11 cellular contexts compared by ENCODE assay signal in the genomic region with DNA sequence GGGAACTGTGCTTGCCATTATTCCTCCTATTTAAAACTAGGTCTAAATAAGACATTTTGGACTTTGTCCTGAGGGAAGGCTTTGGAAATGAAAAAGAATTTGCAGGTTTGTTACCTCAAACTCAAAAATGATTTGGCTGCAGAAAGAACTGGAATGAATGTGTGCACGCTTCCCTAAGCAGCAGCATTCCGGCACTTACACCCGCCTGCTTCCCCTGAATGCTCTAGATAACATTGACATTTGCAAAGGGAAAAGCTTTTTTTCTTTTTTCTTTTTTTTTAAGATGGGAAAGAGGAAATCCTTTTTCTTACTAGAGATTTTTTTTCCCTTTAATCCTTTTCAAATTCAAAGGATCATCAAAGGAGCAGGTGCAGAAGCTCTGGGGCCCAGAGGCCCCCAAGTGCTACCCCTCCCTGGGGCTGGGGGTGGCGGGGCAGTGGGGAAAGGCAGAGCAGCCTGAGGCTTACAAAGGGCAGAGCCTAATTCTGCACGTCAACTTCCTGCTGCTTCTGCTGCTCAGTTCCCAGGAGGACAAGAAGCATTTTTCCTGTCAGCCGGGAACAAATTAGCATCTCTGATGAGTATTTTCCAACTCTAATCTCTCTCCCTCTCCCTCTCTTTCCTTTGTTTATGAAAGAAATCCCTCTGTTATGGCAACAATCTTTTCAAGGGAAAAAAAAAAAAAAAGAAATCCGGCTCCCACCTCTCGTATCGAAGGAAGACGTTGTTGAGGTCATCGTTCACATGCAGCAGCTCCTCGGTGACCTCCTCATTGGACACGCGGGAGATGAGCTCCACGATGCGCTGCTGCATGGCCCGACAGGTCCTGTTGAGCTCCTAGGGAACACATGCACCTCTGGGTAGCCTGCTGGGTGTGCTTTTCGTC. TPM values are rescaled to one million over a fixed set of nuclear protein-coding genes. Genes with fewer than 3 reads are reported as not detected.
DNase-seq lines count a peak whose midpoint lies in the region; ATAC-seq and TF ChIP-seq lines count a peak whose summit lies in the region.
"Had no signal": no experiment of that assay in that cellular context is flagged by ENCODE, and none has a peak within 500 bp of the region (broad histone marks: within the 10 kb centered on the region; RNA-seq: fewer than 3 reads in every experiment).

No MANE protein-coding gene starts in this region.

- H3K9me3 Mint-ChIP-seq in neural crest cell: no peaks in the 10 kb centered on the region
- H3K9me3 Mint-ChIP-seq: activated T-helper 1 cell treated with anti-CD3 and anti-CD28 coated beads, Interleukin-12 subunit alpha, Interleukin-12 subunit beta, Interleukin-2, Interleukin-4 antibody, amounts not matched to agents 30 ng/mL and 10 ng/mL and 1 ng/mL, durations not matched to agents 14 hours and 24 hours and 36 hours had no signal

- intact Hi-C loops in A673 (cut with micrococcal nuclease; ENCODE audit: unreplicated experiment) (no loop called here), heart left ventricle (cut with DNase I) (loop anchor here in 1 of 10 donors (10.0 kb wide), 1 partner anchor 46 kb away; no protein-coding TSS in a partner anchor)

- in situ Hi-C loops in astrocyte of the spinal cord (cut with HindIII; ENCODE audit: low sequenced_read_pairs): no loop called here

- H3K4me1 Mint-ChIP-seq in neural crest cell: peaks cover 46% of the 10 kb centered on the region

- no peaks in the 10 kb centered on the region for H3K27me3 Mint-ChIP-seq in neural crest cell (ENCODE audit: low read depth)

- WGBS in heart left ventricle, 4 donors: 27 to 46% (median 28%) methylated on average over 18 of the region's 18 CpGs

- no peaks in the 10 kb centered on the region for H3K27me3 ChIP-seq in A673 (replicated peaks; ENCODE audit: insufficient read depth, low read depth, low read length, poor library complexity)
- H3K27me3 ChIP-seq in heart left ventricle: no peaks in the 10 kb centered on the region

- no peak for TF ChIP-seq CTCF in A673 (conservative IDR thresholded peaks at IDR 0.05; ENCODE audit: low read depth, low read length)
- no peak for TF ChIP-seq CTCF in astrocyte of the spinal cord (IDR thresholded peaks at IDR 0.05; ENCODE audit: low read depth, low read length)
- no peak for TF ChIP-seq CTCF in heart left ventricle (IDR thresholded peaks at IDR 0.05)
- no peak for TF ChIP-seq CTCF in neural crest cell (conservative IDR thresholded peaks at IDR 0.05)

- H3K36me3 ChIP-seq in A673 (ENCODE audit: insufficient read depth, low read length, poor library complexity, severe bottlenecking) (no peaks in the 10 kb centered on the region), heart left ventricle (peaks cover 0 to 58% (median 36%) of the 10 kb centered on the region in 9 donors)

- peak overlapping the region; percentile 58 for H3K27ac ChIP-seq in A673 (ENCODE audit: low read depth, low read length, poor library complexity, severe bottlenecking)
- peak overlapping the region; percentile 29 to 79 (median 62) for H3K27ac ChIP-seq in heart left ventricle
- H3K27ac ChIP-seq: VCaP had no signal

- CTCF ChIA-PET in A673 (lab: Charles Lee): interaction anchor here (0.7 kb wide), 2 partner anchors 19 to 22 kb away, joined by 3 to 12 read pairs; no protein-coding TSS in a partner anchor

- no peak for TF ChIP-seq POLR2A in heart left ventricle (IDR thresholded peaks at IDR 0.05)

- peaks cover 22% of the 10 kb centered on the region for H3K4me1 ChIP-seq in A673 (ENCODE audit: insufficient read depth, low read length, poor library complexity, severe bottlenecking)
- H3K4me1 ChIP-seq in heart left ventricle: peaks cover 5 to 50% (median 31%) of the 10 kb centered on the region in 12 donors

- no TSS peak for BruUV-seq in A673 (replicated peaks; lab: Mats Ljungman, UMichigan)

- H3K36me3 Mint-ChIP-seq in neural crest cell (ENCODE audit: low read depth): no peaks in the 10 kb centered on the region

- H3K4me3 ChIP-seq in A673 (ENCODE audit: low read depth, low read length, poor library complexity, severe bottlenecking) (no peak overlapping the region), astrocyte of the spinal cord (ENCODE audit: low read depth, low read length) (no peak overlapping the region), heart left ventricle (peak overlapping the region in 1 of 12 donors; percentile 10)

- H3K27ac Mint-ChIP-seq in neural crest cell (ENCODE audit: unreplicated experiment): peak overlapping the region; percentile 88

- DNase-seq in A673 (ENCODE audit: low spot score): peak; percentile 64
- peak; percentile 15 for DNase-seq in astrocyte of the spinal cord (ENCODE audit: low read depth, low spot score)
- peak in 3 of 5 donors; percentile 57 to 66 (median 60) for DNase-seq in heart left ventricle
- no peak for DNase-seq in neural crest cell (ENCODE audit: low read depth, low spot score)
- no peak for DNase-seq in NCI-H446 (lab: John Stamatoyannopoulos, UW)
- DNase-seq in GF-D8 (lab: John Stamatoyannopoulos, UW): no peak
- DNase-seq in NCI-H748 treated with DMSO at 0.1 percent for 48 hours (lab: John Stamatoyannopoulos, UW): no peak
- no peak for DNase-seq in activated CD8-positive, alpha-beta memory T cell treated with anti-CD3 and anti-CD28 coated beads for 24 hours
- DNase-seq: NCI-H1417 treated with DMSO at 0.1 percent for 48 hours had no signal

- POLR2A ChIA-PET in A673 (lab: Charles Lee; ENCODE audit: low non-redundant PET): interaction anchor here (0.7 kb wide), 1 partner anchor 41 kb away, joined by 5 read pairs; no protein-coding TSS in a partner anchor

- peak in 3 of 4 donors; percentile 59 to 87 (median 75) for ATAC-seq in heart left ventricle

- H3K9me3 ChIP-seq in A673 (ENCODE audit: low read depth, low read length, poor library complexity, severe bottlenecking) (no peaks in the 10 kb centered on the region), heart left ventricle (no peaks in the 10 kb centered on the region)

- peak overlapping the region; percentile 58 for H3K4me3 Mint-ChIP-seq in neural crest cell
- H3K4me3 Mint-ChIP-seq: activated T-helper 1 cell treated with anti-CD3 and anti-CD28 coated beads, Interleukin-12 subunit alpha, Interleukin-12 subunit beta, Interleukin-2, Interleukin-4 antibody, amounts not matched to agents 30 ng/mL and 10 ng/mL and 1 ng/mL, durations not matched to agents 14 hours and 24 hours and 36 hours had no signal

RNA-seq across cellular contexts. Expression of gene SREBF1, which starts 32.1 kb away (rescaled TPM):
- total RNA-seq in A673 (2021) (240 and 328 TPM in 2 replicates), heart left ventricle (10 to 100 TPM; 12.8 to 55.2 (median 17.8) TPM), neural crest cell (128 and 132 TPM in 2 replicates)
- 10 to 100 TPM; 22.1 to 41.0 TPM for polyA plus RNA-seq in heart left ventricle

Comparison
In these comparisons a context has a peak if more than half of its experiments do, and no peak if none do; other contexts are left out.
1. DNase-seq: peak in A673 (single experiment), astrocyte of the spinal cord (single experiment) and heart left ventricle (3 of 5); none in neural crest cell (single experiment), NCI-H446 (0 of 2), GF-D8 (single experiment), NCI-H748 treated with DMSO at 0.1 percent for 48 hours (single experiment) and activated CD8-positive, alpha-beta memory T cell treated with anti-CD3 and anti-CD28 coated beads for 24 hours (single experiment).